ENCODE assay signal across 8 cellular contexts in genomic region chr7:78019457-78020130, GRCh38.
DNase-seq lines count a peak whose midpoint lies in the region; ATAC-seq and TF ChIP-seq lines count a peak whose summit lies in the region.

No MANE protein-coding gene starts in this region.

- no peaks in the 10 kb centered on the region for H3K27me3 Mint-ChIP-seq in chondrocyte (ENCODE audit: low read depth)

- TF ChIP-seq CTCF in AG10803 (conservative IDR thresholded peaks at IDR 0.05; ENCODE audit: low read length): peak; percentile 23
- no peak for TF ChIP-seq CTCF in chondrocyte (IDR thresholded peaks at IDR 0.05)

- peak; percentile 87 for DNase-seq in AG10803 (ENCODE audit: low read depth)
- DNase-seq in NCI-H2227 (lab: John Stamatoyannopoulos, UW; ENCODE audit: unreplicated experiment): peak; percentile 93
- DNase-seq in activated CD4-positive, alpha-beta T cell treated with anti-CD3 and anti-CD28 coated beads for 1 hour: peak; percentile 23
- peak; percentile 93 for DNase-seq in chondrocyte (ENCODE audit: low spot score)
- DNase-seq in stimulated activated CD4-positive, alpha-beta T cell treated with anti-CD3 and anti-CD28 coated beads, Interleukin-1b, Interleukin-23, amount 100 ng/mL, for 4 hours (ENCODE audit: low read depth in 2 of 2): peak; percentile 20 to 49

- peaks cover 23% of the 10 kb centered on the region for H3K4me1 Mint-ChIP-seq in chondrocyte (ENCODE audit: low read depth)

- no peaks in the 10 kb centered on the region for H3K27me3 ChIP-seq in layer of hippocampus (ENCODE audit: control insufficient read depth, insufficient read depth, low read length)

- H3K4me3 ChIP-seq in AG10803 (ENCODE audit: low read length): peak overlapping the region; percentile 66

- ATAC-seq in GM19025 (IDR thresholded peaks at IDR 0.05; ENCODE audit: low read depth, unreplicated experiment) (peak; percentile 81), HG03159 (IDR thresholded peaks at IDR 0.05; ENCODE audit: unreplicated experiment) (peak; percentile 62)

- H3K36me3 Mint-ChIP-seq in chondrocyte (ENCODE audit: low read depth): no peaks in the 10 kb centered on the region

- peak overlapping the region; percentile 95 for H3K27ac Mint-ChIP-seq in chondrocyte (ENCODE audit: unreplicated experiment)

- no peaks in the 10 kb centered on the region for H3K9me3 Mint-ChIP-seq in chondrocyte (ENCODE audit: low read depth)

- peak overlapping the region; percentile 77 for H3K27ac ChIP-seq in layer of hippocampus (ENCODE audit: low read depth, low read length)

- H3K4me3 Mint-ChIP-seq in chondrocyte (ENCODE audit: unreplicated experiment): peak overlapping the region; percentile 85

Comparison
In these comparisons a context has a peak if more than half of its experiments do, and no peak if none do; other contexts are left out.
1. Peak in every context shown above with its lines: DNase-seq, ATAC-seq, H3K4me3 ChIP-seq and H3K27ac ChIP-seq.
2. DNase-seq: peak in every context shown above with its lines; median percentile 93 in NCI-H2227; 93 in chondrocyte; 87 in AG10803; 34 in stimulated activated CD4-positive, alpha-beta T cell treated with anti-CD3 and anti-CD28 coated beads, Interleukin-1b, Interleukin-23, amount 100 ng/mL, for 4 hours; 23 in activated CD4-positive, alpha-beta T cell treated with anti-CD3 and anti-CD28 coated beads for 1 hour.